16 cellular contexts compared by ENCODE assay signal in the genomic region with DNA sequence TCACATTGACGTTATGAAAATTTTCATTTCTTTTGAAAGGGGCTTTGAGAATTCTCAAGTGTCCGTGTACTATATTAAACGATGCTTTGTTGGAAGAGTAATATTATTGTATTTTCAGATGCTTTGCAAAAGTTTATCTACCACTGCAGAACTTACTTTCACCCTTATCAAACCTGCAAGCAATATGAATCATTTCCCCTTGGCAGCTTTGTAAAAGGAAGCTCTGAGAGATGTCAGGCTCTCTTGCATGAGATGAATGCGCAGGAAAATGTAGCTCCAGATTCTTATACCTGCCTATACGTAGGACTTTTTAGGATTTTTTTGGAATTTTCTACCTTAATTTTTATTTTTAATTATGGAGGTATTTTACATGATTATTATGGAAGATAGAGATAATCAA.
"Had no signal": no experiment of that assay in that cellular context is flagged by ENCODE, and none has a peak within 500 bp of the region (broad histone marks: within the 10 kb centered on the region; RNA-seq: fewer than 3 reads in every experiment).

No MANE protein-coding gene starts in this region.

- ATAC-seq: activated CD8-positive, alpha-beta T cell treated with anti-CD3 and anti-CD28 coated beads, Interleukin-2, amount 10 ng/mL, durations not matched to agents 7 days and 5 days; activated naive CD4-positive, alpha-beta T cell treated with anti-CD3 and anti-CD28 coated beads, Interleukin-2, amount 50 U/mL, for 72 hours; body of pancreas; natural killer cell; stimulated activated memory B cell treated with anti-CD40 and anti-IgM and Interleukin-4, amounts not matched to agents 10 μg/mL and 1 μg/mL and 100 μg/mL, for 72 hours; WTC11 had no signal

- DNase-seq: activated CD4-positive, alpha-beta T cell treated with anti-CD3 and anti-CD28 coated beads for 48 hours; activated CD8-positive, alpha-beta memory T cell treated with anti-CD3 and anti-CD28 coated beads, Interleukin-2, amount 50 U/mL, for 4 hours; activated CD8-positive, alpha-beta T cell treated with anti-CD3 and anti-CD28 coated beads, Interleukin-2, amount 10 ng/mL, durations not matched to agents 7 days and 5 days; activated gamma-delta T cell; activated T-cell treated with anti-CD3 and anti-CD28 coated beads, Interleukin-2, amount 50 U/mL, for 48 hours; amniotic stem cell; body of pancreas; glutamatergic neuron; mesendoderm; natural killer cell; posterior cingulate gyrus; stimulated activated CD4-positive, alpha-beta T cell treated with anti-CD3 and anti-CD28 coated beads, Interleukin-2, amount 100 ng/mL, for 48 hours; thyroid gland had no signal

- H3K4me3 ChIP-seq: body of pancreas, thyroid gland had no signal

- H3K27ac ChIP-seq: body of pancreas, thyroid gland had no signal

- H3K4me1 ChIP-seq: body of pancreas had no signal

- H3K9me3 ChIP-seq: body of pancreas, thyroid gland had no signal

- H3K27me3 ChIP-seq: body of pancreas, thyroid gland had no signal
